ENCODE assay signal across 14 cellular contexts in genomic region chr5:168162464-168162863, GRCh38.
A peak's percentile ranks its signal among the peaks of the same experiment; 100 is the strongest.
DNase-seq lines count a peak whose midpoint lies in the region; TF ChIP-seq lines count a peak whose summit lies in the region.
"Had no signal": no experiment of that assay in that cellular context is flagged by ENCODE, and none has a peak within 500 bp of the region (broad histone marks: within the 10 kb centered on the region; RNA-seq: fewer than 3 reads in every experiment).

No MANE protein-coding gene starts in this region.

- CTCF ChIA-PET in HEK293T (lab: Yijun Ruan, JAX) = interaction anchor here (1.0 to 1.3 kb wide), 2 partner anchors 14 to 56 kb away, joined by 3 read pairs; no protein-coding TSS in a partner anchor

- H3K4me1 ChIP-seq in BE2C = peaks cover 32% of the 10 kb centered on the region
- H3K4me1 ChIP-seq: vagina had no signal

- DNase-seq in BE2C = peak; percentile 93
- peak; percentile 82 for DNase-seq in NCI-H146 treated with DMSO at 0.1 percent for 48 hours (lab: John Stamatoyannopoulos, UW; ENCODE audit: unreplicated experiment)
- DNase-seq in NCI-H774 (lab: John Stamatoyannopoulos, UW) = peak; percentile 67
- DNase-seq in left kidney (ENCODE audit: low read depth, low spot score) = peak; percentile 93
- DNase-seq in ecto neural progenitor cell (ENCODE audit: low spot score) = no peak
- no peak for DNase-seq in HEK293T (ENCODE audit: extremely low spot score)
- DNase-seq in RPMI8226 = no peak
- no peak for DNase-seq in glomerular visceral epithelial cell (ENCODE audit: extremely low spot score)
- DNase-seq: activated CD4-positive, alpha-beta T cell treated with anti-CD3 and anti-CD28 coated beads, Interleukin-2, amount 50 U/mL, for 4 hours; brain microvascular endothelial cell; immature natural killer cell; NCI-H446 treated with DMSO at 0.1 percent for 48 hours; PC-9 had no signal

- no peaks in the 10 kb centered on the region for H3K36me3 ChIP-seq in BE2C
- H3K36me3 ChIP-seq: brain microvascular endothelial cell, vagina had no signal

- POLR2A ChIA-PET in HEK293T (lab: Yijun Ruan, JAX) = no interaction called here

- peak overlapping the region; percentile 22 for H3K4me3 ChIP-seq in BE2C (ENCODE audit: low read depth, low read length)
- H3K4me3 ChIP-seq: PC-9, vagina had no signal

- no peaks in the 10 kb centered on the region for H3K9me3 ChIP-seq in BE2C
- H3K9me3 ChIP-seq: vagina had no signal

- TF ChIP-seq CTCF in BE2C (IDR thresholded peaks at IDR 0.05; ENCODE audit: low read depth, low read length) = no peak

- no peaks in the 10 kb centered on the region; the same call in 1 of the 2 replicates for H3K27me3 ChIP-seq in BE2C
- H3K27me3 ChIP-seq: brain microvascular endothelial cell, vagina had no signal

TF ChIP-seq in HEK293T, 16 proteins besides CTCF, POLR2A, EP300 and RAD21:
- TF ChIP-seq FOXK2 (IDR thresholded peaks at IDR 0.05) (no peak), LEF1 (IDR thresholded peaks at IDR 0.05; ENCODE audit: borderline replicate concordance) (no peak), PKNOX1 (IDR thresholded peaks at IDR 0.05) (no peak), CTBP1 (IDR thresholded peaks at IDR 0.05; ENCODE audit: borderline replicate concordance) (no peak), FOXA1 (IDR thresholded peaks at IDR 0.05) (no peak), SP1 (IDR thresholded peaks at IDR 0.05) (no peak), L3MBTL2 (conservative IDR thresholded peaks at IDR 0.05) (no peak), ZNF384 (IDR thresholded peaks at IDR 0.05) (no peak), FOXM1 (IDR thresholded peaks at IDR 0.05; ENCODE audit: borderline replicate concordance) (no peak), ARNT (IDR thresholded peaks at IDR 0.05) (no peak), NFRKB (IDR thresholded peaks at IDR 0.05) (no peak), HDGF (IDR thresholded peaks at IDR 0.05; ENCODE audit: borderline replicate concordance) (no peak), BHLHE40 (IDR thresholded peaks at IDR 0.05; ENCODE audit: borderline replicate concordance) (no peak), ELF4 (IDR thresholded peaks at IDR 0.05) (no peak)

Comparison
In these comparisons a context has a peak if more than half of its experiments do, and no peak if none do; other contexts are left out.
1. DNase-seq: peak in BE2C (single experiment), NCI-H146 treated with DMSO at 0.1 percent for 48 hours (single experiment), NCI-H774 (single experiment) and left kidney (single experiment); none in ecto neural progenitor cell (single experiment), HEK293T (single experiment), RPMI8226 (single experiment) and glomerular visceral epithelial cell (single experiment).